ENCODE assay signal across 23 cellular contexts in the genomic region with DNA sequence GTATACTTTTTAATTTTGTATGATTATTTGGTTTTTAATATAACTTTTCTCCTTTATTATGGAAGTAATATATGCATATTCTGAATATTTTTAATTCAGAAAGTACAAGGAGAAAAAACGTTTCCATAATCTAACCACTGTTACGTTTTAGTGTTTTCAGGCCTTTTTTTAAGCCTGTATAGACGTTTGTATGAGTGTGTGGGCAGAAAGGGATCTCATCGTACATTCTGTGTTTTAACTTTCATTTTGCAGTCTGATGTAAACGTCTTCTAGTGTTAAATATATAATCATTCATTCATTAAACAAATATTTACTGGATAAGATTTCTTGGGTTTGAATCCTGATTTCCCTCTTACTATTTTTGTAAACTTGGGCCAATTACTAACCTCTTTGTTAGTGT. TPM values are rescaled to one million over a fixed set of nuclear protein-coding genes. Genes with fewer than 3 reads are reported as not detected.
DNase-seq lines count a peak whose midpoint lies in the region; ATAC-seq lines count a peak whose summit lies in the region.
"Had no signal": no experiment of that assay in that cellular context is flagged by ENCODE, and none has a peak within 500 bp of the region (broad histone marks: within the 10 kb centered on the region; RNA-seq: fewer than 3 reads in every experiment).

No MANE protein-coding gene starts in this region.

- peaks cover 14% of the 10 kb centered on the region for H3K36me3 Mint-ChIP-seq in activated T-cell treated with anti-CD3 and anti-CD28 coated beads, Interleukin-2, amount 50 U/mL, for 4 hours (ENCODE audit: insufficient read depth)
- H3K36me3 Mint-ChIP-seq in CD8-positive, alpha-beta memory T cell, result peaks cover 12 to 30% (median 23%) of the 10 kb centered on the region in 3 donors
- peaks cover 24% of the 10 kb centered on the region for H3K36me3 Mint-ChIP-seq in activated T-helper 17 cell treated with anti-CD3 and anti-CD28 coated beads, Interleukin-2, amount 50 U/mL, for 72 hours (ENCODE audit: low read depth)

- ATAC-seq in activated T-cell treated with anti-CD3 and anti-CD28 coated beads, Interleukin-2, amount 50 U/mL, for 4 hours, result peak in 1 of 2 donors; percentile 45
- ATAC-seq in activated T-helper 17 cell treated with anti-CD3 and anti-CD28 coated beads, Interleukin-2, amount 50 U/mL, for 72 hours (replicated peaks), result peak; percentile 66
- ATAC-seq in right cardiac atrium, result no peak
- ATAC-seq: left ventricle myocardium superior, right lobe of liver had no signal

- WGBS in right cardiac atrium, result 70% methylated on average over 5 of the region's 5 CpGs

- no peaks in the 10 kb centered on the region for H3K27me3 Mint-ChIP-seq in activated T-cell treated with anti-CD3 and anti-CD28 coated beads, Interleukin-2, amount 50 U/mL, for 4 hours (ENCODE audit: low read depth)
- H3K27me3 Mint-ChIP-seq in CD8-positive, alpha-beta memory T cell, result no peaks in the 10 kb centered on the region
- no peaks in the 10 kb centered on the region for H3K27me3 Mint-ChIP-seq in activated T-helper 17 cell treated with anti-CD3 and anti-CD28 coated beads, Interleukin-2, amount 50 U/mL, for 72 hours

- peak overlapping the region in 7 of 8 donors; percentile 73 to 95 (median 85) for H3K27ac Mint-ChIP-seq in CD8-positive, alpha-beta memory T cell
- peak overlapping the region; percentile 87 for H3K27ac Mint-ChIP-seq in activated T-helper 17 cell treated with anti-CD3 and anti-CD28 coated beads, Interleukin-2, amount 50 U/mL, for 72 hours

- no peak for DNase-seq in activated T-cell treated with anti-CD3 and anti-CD28 coated beads, Interleukin-2, amount 50 U/mL, for 4 hours
- no peak for DNase-seq in activated T-cell treated with anti-CD3 and anti-CD28 coated beads, Interleukin-2, amount 50 U/mL, for 1 hour
- no peak for DNase-seq in CD8-positive, alpha-beta memory T cell
- DNase-seq in right cardiac atrium, result no peak
- DNase-seq in SJCRH30, result no peak
- no peak for DNase-seq in stimulated activated CD4-positive, alpha-beta T cell treated with anti-CD3 and anti-CD28 coated beads, Interleukin-2, amount 100 ng/mL, for 48 hours
- DNase-seq: ACHN; activated effector memory CD4-positive, alpha-beta T cell treated with Interleukin-2 at 50 U/mL for 16 hours; cortex of kidney; left ventricle myocardium superior; midbrain; NCI-H2081; NCI-H226; NCI-H774; right lobe of liver; RPMI8226; stimulated activated CD4-positive, alpha-beta T cell treated with anti-CD3 and anti-CD28 coated beads, Interleukin-15, amount 100 ng/mL, for 24 hours; stimulated activated CD8-positive, alpha-beta memory T cell treated with anti-CD3 and anti-CD28 coated beads, Interleukin-4, amount 100 ng/mL, for 48 hours had no signal

- POLR2A ChIA-PET in CD8-positive, alpha-beta memory T cell (lab: Charles Lee), result interaction anchor here (0.7 kb wide), 1 partner anchor 39 kb away, joined by 3 read pairs; no protein-coding TSS in a partner anchor

- H3K4me3 Mint-ChIP-seq in activated T-cell treated with anti-CD3 and anti-CD28 coated beads, Interleukin-2, amount 50 U/mL, for 4 hours, result peak overlapping the region; percentile 59
- H3K4me3 Mint-ChIP-seq in CD8-positive, alpha-beta memory T cell, result peak overlapping the region; percentile 75 to 91 (median 84)
- peak overlapping the region; percentile 80 for H3K4me3 Mint-ChIP-seq in activated T-helper 17 cell treated with anti-CD3 and anti-CD28 coated beads, Interleukin-2, amount 50 U/mL, for 72 hours
- H3K4me3 Mint-ChIP-seq: neural crest cell had no signal

- peaks cover 56% of the 10 kb centered on the region for H3K4me1 Mint-ChIP-seq in activated T-cell treated with anti-CD3 and anti-CD28 coated beads, Interleukin-2, amount 50 U/mL, for 4 hours (ENCODE audit: low read depth)
- H3K4me1 Mint-ChIP-seq in CD8-positive, alpha-beta memory T cell, result peaks cover 64 to 80% (median 65%) of the 10 kb centered on the region in 3 donors
- H3K4me1 Mint-ChIP-seq in activated T-helper 17 cell treated with anti-CD3 and anti-CD28 coated beads, Interleukin-2, amount 50 U/mL, for 72 hours, result peaks cover 38% of the 10 kb centered on the region
- H3K4me1 Mint-ChIP-seq: neural crest cell had no signal

- H3K4me1 ChIP-seq in CD8-positive, alpha-beta memory T cell (ENCODE audit: insufficient read depth, low read length), result peaks cover 43% of the 10 kb centered on the region
- peaks cover 0 to 5% of the 10 kb centered on the region in 2 donors for H3K4me1 ChIP-seq in muscle layer of duodenum (ENCODE audit: control insufficient read depth in 1 of 2, insufficient read depth in 2 of 2, low read length in 2 of 2)
- no peaks in the 10 kb centered on the region for H3K4me1 ChIP-seq in right cardiac atrium (ENCODE audit: control insufficient read depth, insufficient read depth, low read length)
- H3K4me1 ChIP-seq in SJCRH30, result no peaks in the 10 kb centered on the region
- H3K4me1 ChIP-seq: parathyroid adenoma, right lobe of liver had no signal

- intact Hi-C loops in right cardiac atrium (cut with DNase I), result no loop called here

- CTCF ChIA-PET in CD8-positive, alpha-beta memory T cell (lab: Charles Lee), result no interaction called here

- peaks cover 8% of the 10 kb centered on the region for H3K9me3 Mint-ChIP-seq in activated T-cell treated with anti-CD3 and anti-CD28 coated beads, Interleukin-2, amount 50 U/mL, for 4 hours
- peaks cover 6 to 22% (median 12%) of the 10 kb centered on the region in 5 donors for H3K9me3 Mint-ChIP-seq in CD8-positive, alpha-beta memory T cell
- peaks cover 7% of the 10 kb centered on the region for H3K9me3 Mint-ChIP-seq in activated T-helper 17 cell treated with anti-CD3 and anti-CD28 coated beads, Interleukin-2, amount 50 U/mL, for 72 hours

- no peaks in the 10 kb centered on the region for H3K9me3 ChIP-seq in CD8-positive, alpha-beta memory T cell (ENCODE audit: low read length)
- H3K9me3 ChIP-seq in muscle layer of duodenum (ENCODE audit: control insufficient read depth in 1 of 2, low read length in 2 of 2) (peaks cover 0 to 5% of the 10 kb centered on the region in 2 donors), right cardiac atrium (ENCODE audit: control insufficient read depth, low read length) (no peaks in the 10 kb centered on the region), SJCRH30 (replicated peaks) (no peaks in the 10 kb centered on the region)
- H3K9me3 ChIP-seq: right lobe of liver had no signal

- no peak overlapping the region for H3K27ac ChIP-seq in CD8-positive, alpha-beta memory T cell (ENCODE audit: low read depth, low read length)
- peak overlapping the region; percentile 65 for H3K27ac ChIP-seq in muscle layer of duodenum (ENCODE audit: low read length)
- no peak overlapping the region for H3K27ac ChIP-seq in right cardiac atrium (ENCODE audit: low read length)
- no peak overlapping the region for H3K27ac ChIP-seq in SJCRH30
- H3K27ac ChIP-seq: parathyroid adenoma, VCaP had no signal

- H3K4me3 ChIP-seq in CD8-positive, alpha-beta memory T cell (ENCODE audit: low read length), result no peak overlapping the region
- no peak overlapping the region for H3K4me3 ChIP-seq in muscle layer of duodenum (ENCODE audit: low read depth in 1 of 2, low read length in 2 of 2)
- H3K4me3 ChIP-seq in right cardiac atrium (ENCODE audit: low read length), result no peak overlapping the region
- no peak overlapping the region for H3K4me3 ChIP-seq in SJCRH30
- H3K4me3 ChIP-seq: right lobe of liver had no signal

- H3K36me3 ChIP-seq in CD8-positive, alpha-beta memory T cell (ENCODE audit: insufficient read depth, low read length), result no peaks in the 10 kb centered on the region
- H3K36me3 ChIP-seq in muscle layer of duodenum (ENCODE audit: control insufficient read depth in 1 of 2, insufficient read depth in 2 of 2, low read length in 2 of 2) (peaks cover 3 to 14% of the 10 kb centered on the region in 2 donors), SJCRH30 (peaks cover 22% of the 10 kb centered on the region)
- H3K36me3 ChIP-seq: right lobe of liver had no signal

- no peaks in the 10 kb centered on the region for H3K27me3 ChIP-seq in CD8-positive, alpha-beta memory T cell (ENCODE audit: insufficient read depth, low read length, poor library complexity, severe bottlenecking)
- H3K27me3 ChIP-seq in muscle layer of duodenum (ENCODE audit: low read depth, low read length) (no peaks in the 10 kb centered on the region), right cardiac atrium (ENCODE audit: control insufficient read depth, insufficient read depth) (no peaks in the 10 kb centered on the region), SJCRH30 (no peaks in the 10 kb centered on the region)
- H3K27me3 ChIP-seq: right lobe of liver had no signal

RNA-seq across cellular contexts. Expression of a gene that starts 38.0 kb away (rescaled TPM):
- 10 to 100 TPM; 16.6 to 20.9 (median 17.7) TPM for total RNA-seq in activated T-cell treated with anti-CD3 and anti-CD28 coated beads, Interleukin-2, amount 50 U/mL, for 4 hours
- 10 to 100 TPM; 44.9 to 47.2 TPM for total RNA-seq in CD8-positive, alpha-beta memory T cell
- polyA plus RNA-seq in CD8-positive, alpha-beta memory T cell, result 47.3 TPM
- total RNA-seq in activated T-helper 17 cell treated with anti-CD3 and anti-CD28 coated beads, Interleukin-2, amount 50 U/mL, for 72 hours, result 10 to 100 TPM; 33.1 to 43.0 TPM
- total RNA-seq in right cardiac atrium, result 10 to 100 TPM; 28.9 to 51.4 (median 34.4) TPM
- polyA plus RNA-seq in right cardiac atrium, result 73.2 TPM
- total RNA-seq in SJCRH30 (2014; rRNA removed; shearing (Covaris generic)), result 50.0 and 54.4 TPM in 2 replicates

RNA-seq across cellular contexts. Expression of a gene that starts 44.1 kb away (rescaled TPM):
- 10 to 100 TPM; 17.8 to 19.9 (median 18.6) TPM for total RNA-seq in activated T-cell treated with anti-CD3 and anti-CD28 coated beads, Interleukin-2, amount 50 U/mL, for 4 hours
- total RNA-seq in CD8-positive, alpha-beta memory T cell, result 10 to 100 TPM; 26.3 to 33.6 TPM
- 27.5 TPM for polyA plus RNA-seq in CD8-positive, alpha-beta memory T cell
- 10 to 100 TPM; 24.7 to 26.9 TPM for total RNA-seq in activated T-helper 17 cell treated with anti-CD3 and anti-CD28 coated beads, Interleukin-2, amount 50 U/mL, for 72 hours
- 10 to 100 TPM; 46.3 to 54.3 (median 48.8) TPM for total RNA-seq in right cardiac atrium
- 40.0 TPM for polyA plus RNA-seq in right cardiac atrium
- total RNA-seq in SJCRH30 (2014; rRNA removed; shearing (Covaris generic)), result 41.5 and 49.5 TPM in 2 replicates
